ENCODE assay signal across 27 cellular contexts in the genomic region with DNA sequence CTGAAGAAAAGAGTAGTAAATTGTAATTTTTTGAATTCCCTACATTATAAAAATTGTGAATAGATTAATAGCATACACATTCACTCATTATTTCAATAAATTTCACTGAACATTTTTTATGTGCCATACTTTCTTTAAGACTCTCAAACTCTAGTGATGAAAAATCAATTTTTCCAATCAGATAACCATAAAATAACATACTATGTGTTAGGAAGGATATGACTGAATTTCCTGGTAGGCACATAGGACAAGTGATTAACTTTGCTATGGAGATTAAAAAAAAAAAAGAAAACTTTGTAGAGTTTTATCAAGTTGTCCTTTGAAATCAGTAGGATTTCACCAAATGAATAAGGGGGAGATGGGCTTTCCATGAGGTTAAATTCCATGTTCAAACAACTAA.
"Had no signal": no experiment of that assay in that cellular context is flagged by ENCODE, and none has a peak within 500 bp of the region (broad histone marks: within the 10 kb centered on the region; RNA-seq: fewer than 3 reads in every experiment).

No MANE protein-coding gene starts in this region.

- H3K36me3 ChIP-seq: colonic mucosa, esophagus muscularis mucosa, esophagus squamous epithelium, gastrocnemius medialis, gastroesophageal sphincter, heart left ventricle, heart right ventricle had no signal

- H3K9me3 Mint-ChIP-seq: dendritic cell treated with granulocyte-macrophage colony-stimulating factor and Interleukin-4, amounts not matched to agents 40 ng/mL and 50 ng/mL, for 4 days had no signal

- H3K27ac ChIP-seq: colonic mucosa, coronary artery, dorsolateral prefrontal cortex, epithelial cell of prostate, esophagus muscularis mucosa, esophagus squamous epithelium, foreskin keratinocyte, gastrocnemius medialis, gastroesophageal sphincter, heart left ventricle, heart right ventricle had no signal

- H3K27ac Mint-ChIP-seq: dendritic cell treated with granulocyte-macrophage colony-stimulating factor and Interleukin-4, amounts not matched to agents 40 ng/mL and 50 ng/mL, for 4 days; effector memory CD8-positive, alpha-beta T cell; endodermal cell had no signal

- H3K4me3 Mint-ChIP-seq: dendritic cell treated with granulocyte-macrophage colony-stimulating factor and Interleukin-4, amounts not matched to agents 40 ng/mL and 50 ng/mL, for 4 days; effector memory CD8-positive, alpha-beta T cell; endodermal cell had no signal

- H3K9me3 ChIP-seq: colonic mucosa, esophagus muscularis mucosa, esophagus squamous epithelium, gastrocnemius medialis, gastroesophageal sphincter, heart left ventricle, heart right ventricle had no signal

- H3K27me3 ChIP-seq: colonic mucosa, dorsolateral prefrontal cortex, esophagus muscularis mucosa, esophagus squamous epithelium, foreskin keratinocyte, gastrocnemius medialis, gastroesophageal sphincter, heart left ventricle, heart right ventricle had no signal

- H3K4me1 ChIP-seq: colonic mucosa, esophagus muscularis mucosa, esophagus squamous epithelium, foreskin keratinocyte, gastrocnemius medialis, gastroesophageal sphincter, heart left ventricle, heart right ventricle had no signal

- H3K4me3 ChIP-seq: colonic mucosa, coronary artery, dorsolateral prefrontal cortex, esophagus muscularis mucosa, esophagus squamous epithelium, gastrocnemius medialis, gastroesophageal sphincter, heart left ventricle, heart right ventricle had no signal

- DNase-seq: colonic mucosa; cortex of kidney; dorsolateral prefrontal cortex; effector CD4-positive, alpha-beta T cell; effector CD8-positive, alpha-beta T cell; effector memory CD4-positive, alpha-beta T cell; effector memory CD8-positive, alpha-beta T cell; endodermal cell; erythroblast; esophagus squamous epithelium; foreskin fibroblast; foreskin keratinocyte; foreskin melanocyte; gastrocnemius medialis; glutamatergic neuron; head of caudate nucleus; heart left ventricle; heart right ventricle had no signal

- FAIRE-seq: colon, endometrium, frontal cortex had no signal

- ATAC-seq: effector memory CD8-positive, alpha-beta T cell; esophagus mucosa; foreskin keratinocyte; gastrocnemius medialis; gastroesophageal sphincter; heart left ventricle; heart right ventricle had no signal

- H3K27me3 Mint-ChIP-seq: dendritic cell treated with granulocyte-macrophage colony-stimulating factor and Interleukin-4, amounts not matched to agents 40 ng/mL and 50 ng/mL, for 4 days; effector memory CD8-positive, alpha-beta T cell had no signal
